9 cellular contexts compared by ENCODE assay signal in the genomic region with DNA sequence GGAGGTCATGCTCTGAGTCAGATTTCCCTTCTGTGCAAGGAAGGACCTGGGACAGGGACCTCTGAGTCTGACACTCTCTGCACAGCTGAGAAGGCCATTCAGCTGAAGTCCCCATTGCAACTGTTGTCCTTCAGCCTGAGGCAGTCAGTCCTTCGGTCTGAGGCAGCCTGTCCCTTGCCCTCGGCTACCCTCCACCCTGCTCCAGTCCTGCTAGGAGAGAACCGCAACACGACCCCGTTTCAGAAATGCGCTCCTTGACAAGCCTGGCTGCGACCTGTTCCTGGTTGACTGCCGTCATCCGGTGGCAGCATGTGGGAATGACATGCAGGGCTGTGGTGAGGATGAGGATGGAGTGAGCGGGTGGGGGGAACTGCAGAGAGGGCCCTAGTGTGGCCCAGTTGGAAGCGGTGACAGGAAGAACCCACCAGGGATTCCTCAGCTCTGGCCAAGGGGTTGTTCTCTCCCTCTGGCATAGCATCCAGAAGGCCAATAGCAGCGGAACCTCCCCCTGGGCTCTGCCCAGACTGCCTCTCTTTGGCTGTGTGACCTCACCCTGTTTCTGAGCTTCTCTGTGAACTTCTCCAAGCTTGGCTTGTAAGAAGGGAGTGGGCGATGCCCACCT. TPM values are rescaled to one million over a fixed set of nuclear protein-coding genes. Genes with fewer than 3 reads are reported as not detected.
DNase-seq lines count a peak whose midpoint lies in the region; ATAC-seq and TF ChIP-seq lines count a peak whose summit lies in the region.
"Had no signal": no experiment of that assay in that cellular context is flagged by ENCODE, and none has a peak within 500 bp of the region (broad histone marks: within the 10 kb centered on the region; RNA-seq: fewer than 3 reads in every experiment).

No MANE protein-coding gene starts in this region.

- POLR2A ChIA-PET in activated CD4-positive, alpha-beta memory T cell treated with anti-CD3 and anti-CD28 coated beads, Interleukin-2, amount 10 ng/mL, durations not matched to agents 7 days and 5 days (lab: Charles Lee): interaction anchor here (1.2 kb wide), 1 partner anchor 62 kb away, joined by 3 read pairs; no protein-coding TSS in a partner anchor

- no peaks in the 10 kb centered on the region for H3K36me3 Mint-ChIP-seq in Calu3 (ENCODE audit: insufficient read depth, unreplicated experiment)
- H3K36me3 Mint-ChIP-seq in activated CD4-positive, alpha-beta memory T cell treated with anti-CD3 and anti-CD28 coated beads, Interleukin-2, amount 10 ng/mL, durations not matched to agents 7 days and 5 days (ENCODE audit: low read depth): no peaks in the 10 kb centered on the region

- CTCF ChIA-PET in Calu3 (lab: Charles Lee): interaction anchor here (2.5 to 2.7 kb wide), 2 partner anchors 138 to 141 kb away, joined by 12 to 13 read pairs; no protein-coding TSS in a partner anchor
- CTCF ChIA-PET in activated CD4-positive, alpha-beta memory T cell treated with anti-CD3 and anti-CD28 coated beads, Interleukin-2, amount 10 ng/mL, durations not matched to agents 7 days and 5 days (lab: Charles Lee): interaction anchor here (0.6 to 7.1 kb wide), 25 partner anchors 10 to 287 kb away, joined by 3 to 170 read pairs (median 3); partner anchors contain the start of genes FAM110A and SLC52A3

- no peak overlapping the region for H3K27ac Mint-ChIP-seq in Calu3 (ENCODE audit: unreplicated experiment)
- no peak overlapping the region for H3K27ac Mint-ChIP-seq in activated CD4-positive, alpha-beta memory T cell treated with anti-CD3 and anti-CD28 coated beads, Interleukin-2, amount 10 ng/mL, durations not matched to agents 7 days and 5 days

- H3K4me3 Mint-ChIP-seq in Calu3 (ENCODE audit: low read depth, unreplicated experiment): no peak overlapping the region
- H3K4me3 Mint-ChIP-seq in activated CD4-positive, alpha-beta memory T cell treated with anti-CD3 and anti-CD28 coated beads, Interleukin-2, amount 10 ng/mL, durations not matched to agents 7 days and 5 days: no peak overlapping the region

- peak; percentile 72 for DNase-seq in Calu3
- peak; percentile 24 for DNase-seq in HFF-Myc (ENCODE audit: extremely low read depth, low read depth)
- DNase-seq in NCI-H526 treated with DMSO at 0.1 percent for 48 hours (lab: John Stamatoyannopoulos, UW): peak; percentile 63
- DNase-seq in activated CD4-positive, alpha-beta memory T cell treated with anti-CD3 and anti-CD28 coated beads, Interleukin-2, amount 10 ng/mL, durations not matched to agents 7 days and 5 days: peak; percentile 74
- peak; percentile 87 for DNase-seq in ecto neural progenitor cell (ENCODE audit: low spot score)
- peak; percentile 70 for DNase-seq in medulla oblongata (ENCODE audit: extremely low spot score)
- peak; percentile 49 for DNase-seq in stimulated activated CD8-positive, alpha-beta memory T cell treated with anti-CD3 and anti-CD28 coated beads, Interleukin-15, amount 100 ng/mL, for 1 hour (ENCODE audit: low read depth)

- no TSS peak for BruUV-seq in Calu3 (replicated peaks; lab: Mats Ljungman, UMichigan)

- peak; percentile 83 for TF ChIP-seq CTCF in Calu3 (IDR thresholded peaks at IDR 0.05; ENCODE audit: unreplicated experiment)
- TF ChIP-seq CTCF in HFF-Myc (IDR thresholded peaks at IDR 0.05; ENCODE audit: low read depth, low read length, missing control alignments): peak; percentile 89

- H3K9me3 Mint-ChIP-seq in Calu3 (ENCODE audit: low read depth, unreplicated experiment): no peaks in the 10 kb centered on the region
- no peaks in the 10 kb centered on the region for H3K9me3 Mint-ChIP-seq in activated CD4-positive, alpha-beta memory T cell treated with anti-CD3 and anti-CD28 coated beads, Interleukin-2, amount 10 ng/mL, durations not matched to agents 7 days and 5 days

- no peak for ATAC-seq in GM18907 (IDR thresholded peaks at IDR 0.05; ENCODE audit: unreplicated experiment)

- no peaks in the 10 kb centered on the region for H3K4me1 Mint-ChIP-seq in Calu3 (ENCODE audit: low read depth, unreplicated experiment)
- H3K4me1 Mint-ChIP-seq in activated CD4-positive, alpha-beta memory T cell treated with anti-CD3 and anti-CD28 coated beads, Interleukin-2, amount 10 ng/mL, durations not matched to agents 7 days and 5 days: no peaks in the 10 kb centered on the region

- H3K4me3 ChIP-seq in HFF-Myc (replicated peaks; ENCODE audit: low read depth, low read length): no peak overlapping the region

- intact Hi-C loops in Calu3 (cut with micrococcal nuclease; ENCODE audit: unreplicated experiment): loop anchor here (1.0 to 5.0 kb wide), 2 partner anchors 140 to 231 kb away; no protein-coding TSS in a partner anchor

- H3K27me3 Mint-ChIP-seq in Calu3 (ENCODE audit: unreplicated experiment): peaks cover 95% of the 10 kb centered on the region
- H3K27me3 Mint-ChIP-seq in activated CD4-positive, alpha-beta memory T cell treated with anti-CD3 and anti-CD28 coated beads, Interleukin-2, amount 10 ng/mL, durations not matched to agents 7 days and 5 days: peaks cover 28% of the 10 kb centered on the region

RNA-seq across cellular contexts. Expression of gene ANGPT4, which starts 40.3 kb away (rescaled TPM):
- not detected in 2 replicates for total RNA-seq in Calu3 (2022)
- not detected for total RNA-seq in activated CD4-positive, alpha-beta memory T cell treated with anti-CD3 and anti-CD28 coated beads, Interleukin-2, amount 10 ng/mL, durations not matched to agents 7 days and 5 days
- total RNA-seq: activated CD8-positive, alpha-beta memory T cell treated with anti-CD3 and anti-CD28 coated beads for 36 hours had no signal

RNA-seq across cellular contexts. Expression of gene RSPO4, which starts 45.7 kb away (rescaled TPM):
- not detected in 2 replicates for total RNA-seq in Calu3 (2022)
- total RNA-seq in activated CD4-positive, alpha-beta memory T cell treated with anti-CD3 and anti-CD28 coated beads, Interleukin-2, amount 10 ng/mL, durations not matched to agents 7 days and 5 days: not detected
- total RNA-seq: activated CD8-positive, alpha-beta memory T cell treated with anti-CD3 and anti-CD28 coated beads for 36 hours had no signal

Comparison
In these comparisons a context has a peak if more than half of its experiments do, and no peak if none do; other contexts are left out.
1. DNase-seq: peak in every context shown above with its lines; median percentile 87 in ecto neural progenitor cell; 74 in activated CD4-positive, alpha-beta memory T cell treated with anti-CD3 and anti-CD28 coated beads, Interleukin-2, amount 10 ng/mL, durations not matched to agents 7 days and 5 days; 72 in Calu3; 70 in medulla oblongata; 63 in NCI-H526 treated with DMSO at 0.1 percent for 48 hours; 49 in stimulated activated CD8-positive, alpha-beta memory T cell treated with anti-CD3 and anti-CD28 coated beads, Interleukin-15, amount 100 ng/mL, for 1 hour; 24 in HFF-Myc.